In genomic region chr14:69848156-69848555, GRCh38 we compare ENCODE assay signal across 28 cellular contexts. TPM values are rescaled to one million over a fixed set of nuclear protein-coding genes. Genes with fewer than 3 reads are reported as not detected.
"Had no signal": no experiment of that assay in that cellular context is flagged by ENCODE, and none has a peak within 500 bp of the region (broad histone marks: within the 10 kb centered on the region; RNA-seq: fewer than 3 reads in every experiment).

No MANE protein-coding gene starts in this region.

- H3K27ac ChIP-seq: dorsolateral prefrontal cortex, heart right ventricle, parathyroid adenoma, skin epidermis, testis, tibial nerve had no signal

- H3K4me1 ChIP-seq: heart right ventricle, parathyroid adenoma, tibial nerve had no signal

- H3K27me3 ChIP-seq: testis had no signal

- H3K4me3 ChIP-seq: dorsolateral prefrontal cortex, heart right ventricle, skin epidermis, testis, tibial nerve had no signal

- ATAC-seq: naive thymus-derived CD4-positive, alpha-beta T cell; sciatic nerve; stimulated activated naive B cell treated with anti-CD40 and anti-IgM and Interleukin-4, amounts not matched to agents 10 μg/mL and 1 μg/mL and 100 μg/mL, for 72 hours; stimulated activated naive CD8-positive, alpha-beta T cell treated with anti-CD3 and anti-CD28 coated beads, Interleukin-15, amount 100 ng/mL, for 72 hours had no signal

- H3K4me3 Mint-ChIP-seq: naive thymus-derived CD4-positive, alpha-beta T cell; stimulated activated naive B cell treated with anti-CD40 and anti-IgM and Interleukin-4, amounts not matched to agents 10 μg/mL and 1 μg/mL and 100 μg/mL, for 72 hours; stimulated activated naive CD8-positive, alpha-beta T cell treated with anti-CD3 and anti-CD28 coated beads, Interleukin-15, amount 100 ng/mL, for 72 hours had no signal

- H3K36me3 Mint-ChIP-seq: naive thymus-derived CD4-positive, alpha-beta T cell; stimulated activated naive B cell treated with anti-CD40 and anti-IgM and Interleukin-4, amounts not matched to agents 10 μg/mL and 1 μg/mL and 100 μg/mL, for 72 hours had no signal

- DNase-seq: cortex of kidney; dorsolateral prefrontal cortex; effector CD8-positive, alpha-beta T cell; foreskin melanocyte; heart right ventricle; hypothalamus; kidney glomerular epithelial cell; mammary epithelial cell; naive thymus-derived CD4-positive, alpha-beta T cell; occipital lobe; stimulated activated CD4-positive, alpha-beta T cell treated with anti-CD3 and anti-CD28 coated beads, Interleukin-2, amount 100 ng/mL, for 24 hours; stimulated activated CD4-positive, alpha-beta T cell treated with anti-CD3 and anti-CD28 coated beads, Interleukin-4, amount 100 ng/mL, for 4 hours; stimulated activated naive B cell treated with anti-CD40 and anti-IgM and Interleukin-4, amounts not matched to agents 10 μg/mL and 1 μg/mL and 100 μg/mL, for 72 hours; stimulated activated naive CD8-positive, alpha-beta T cell treated with anti-CD3 and anti-CD28 coated beads, Interleukin-15, amount 100 ng/mL, for 72 hours had no signal

- H3K36me3 ChIP-seq: heart right ventricle, tibial nerve had no signal

- H3K27ac Mint-ChIP-seq: naive thymus-derived CD4-positive, alpha-beta T cell; stimulated activated naive B cell treated with anti-CD40 and anti-IgM and Interleukin-4, amounts not matched to agents 10 μg/mL and 1 μg/mL and 100 μg/mL, for 72 hours; stimulated activated naive CD8-positive, alpha-beta T cell treated with anti-CD3 and anti-CD28 coated beads, Interleukin-15, amount 100 ng/mL, for 72 hours had no signal

- H3K9me3 Mint-ChIP-seq: naive thymus-derived CD4-positive, alpha-beta T cell; stimulated activated naive B cell treated with anti-CD40 and anti-IgM and Interleukin-4, amounts not matched to agents 10 μg/mL and 1 μg/mL and 100 μg/mL, for 72 hours; stimulated activated naive CD8-positive, alpha-beta T cell treated with anti-CD3 and anti-CD28 coated beads, Interleukin-15, amount 100 ng/mL, for 72 hours had no signal

- H3K9me3 ChIP-seq: heart right ventricle, testis, tibial nerve had no signal

- H3K4me1 Mint-ChIP-seq: naive thymus-derived CD4-positive, alpha-beta T cell; stimulated activated naive CD8-positive, alpha-beta T cell treated with anti-CD3 and anti-CD28 coated beads, Interleukin-15, amount 100 ng/mL, for 72 hours had no signal

RNA-seq across cellular contexts. Expression of gene SMOC1, which starts 31.1 kb away (rescaled TPM):
- polyA plus RNA-seq: naive thymus-derived CD4-positive, alpha-beta T cell had no signal

RNA-seq across cellular contexts. Expression of gene SLC10A1, which starts 51.1 kb away (rescaled TPM):
- total RNA-seq: chondrocyte; dorsolateral prefrontal cortex; glomerular endothelial cell; heart right ventricle; lower leg skin; mammary epithelial cell; mesenteric fat pad; mononuclear cell; naive thymus-derived CD4-positive, alpha-beta T cell; occipital lobe; pulmonary artery endothelial cell; sciatic nerve; subcutaneous adipose tissue; testis; tibial nerve had no signal
- polyA plus RNA-seq: esophagus, heart right ventricle, mammary epithelial cell, neural cell had no signal
